ENCODE assay signal across 35 cellular contexts in the genomic region with DNA sequence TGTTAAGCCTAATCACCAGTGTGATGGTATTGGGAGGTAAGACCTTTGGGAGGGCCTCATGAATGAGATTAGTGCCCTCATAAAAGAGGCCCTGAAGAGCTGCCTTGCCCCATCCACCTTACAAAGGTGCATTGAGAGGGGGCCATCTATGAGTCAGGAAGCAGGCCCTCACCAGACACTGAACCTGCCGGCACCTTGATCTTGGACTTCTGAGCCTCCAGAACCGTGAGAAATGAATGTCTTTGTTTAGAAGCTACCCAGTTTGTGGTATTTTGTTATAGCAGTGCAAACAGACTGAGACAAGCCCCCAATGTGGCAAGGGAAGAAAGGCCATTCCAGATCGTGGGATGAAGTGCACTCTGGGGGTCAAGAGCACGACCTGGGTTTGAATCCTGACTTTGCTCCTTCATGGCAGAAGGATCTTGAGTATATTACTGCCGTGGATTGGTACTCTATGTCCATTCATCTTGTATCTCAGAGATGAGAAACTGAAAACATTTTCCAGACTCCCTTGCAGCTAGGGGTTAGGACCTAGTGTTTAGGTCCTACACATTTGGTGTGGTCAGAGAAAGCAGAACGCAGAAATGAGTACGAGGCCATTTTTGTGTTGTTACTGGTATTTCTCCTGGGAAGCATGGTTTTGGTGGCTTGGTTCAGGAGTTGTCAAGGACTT.
DNase-seq lines count a peak whose midpoint lies in the region; ATAC-seq, FAIRE-seq and TF ChIP-seq lines count a peak whose summit lies in the region.
"Had no signal": no experiment of that assay in that cellular context is flagged by ENCODE, and none has a peak within 500 bp of the region (broad histone marks: within the 10 kb centered on the region; RNA-seq: fewer than 3 reads in every experiment).

No MANE protein-coding gene starts in this region.

- in situ Hi-C loops in HepG2 (cut with HindIII; ENCODE audit: extremely low pct_ligation_motif_present, low pct_unique_long_range_greater_than_20kb) (no loop called here), K562 (cut with MboI) (no loop called here)

- TF ChIP-seq POLR2A in HepG2 (IDR thresholded peaks at IDR 0.05; ENCODE audit: insufficient read depth in 1 of 2, low read depth in 2 of 2, low read length in 2 of 2) (no peak), right lobe of liver (IDR thresholded peaks at IDR 0.05) (no peak), K562 (conservative IDR thresholded peaks at IDR 0.05) (no peak)

- H3K27me3 ChIP-seq in HepG2 (ENCODE audit: control insufficient read depth in 1 of 2, insufficient read depth in 2 of 2, low read length in 2 of 2) = no peaks in the 10 kb centered on the region; a peak in 1 of 5 replicates
- H3K27me3 ChIP-seq in right lobe of liver = no peaks in the 10 kb centered on the region
- no peaks in the 10 kb centered on the region for H3K27me3 ChIP-seq in AG04450 (ENCODE audit: control insufficient read depth, insufficient read depth, low read length)
- no peaks in the 10 kb centered on the region for H3K27me3 ChIP-seq in K562 (ENCODE audit: control insufficient read depth in 2 of 2, insufficient read depth in 2 of 2, low read length in 2 of 2)
- H3K27me3 ChIP-seq: BE2C had no signal

- H3K27ac ChIP-seq in HepG2 (ENCODE audit: extremely low read length, insufficient read depth, low read length) = no peak overlapping the region
- no peak overlapping the region for H3K27ac ChIP-seq in right lobe of liver
- peak overlapping the region; percentile 21 for H3K27ac ChIP-seq in AG04450 (ENCODE audit: low read depth, low read length)
- no peak overlapping the region for H3K27ac ChIP-seq in HEK293 (ENCODE audit: extremely low read depth, low read depth, low read length)
- no peak overlapping the region for H3K27ac ChIP-seq in K562 (ENCODE audit: extremely low read depth, low read depth, low read length)
- H3K27ac ChIP-seq: 22Rv1; A549; BLaER1; BLaER1 treated with 17β-estradiol and CSF1 and Interleukin-3, amounts not matched to agents 10 nM and 100 nM; C4-2B had no signal

- FAIRE-seq in HepG2 (lab: Jason Lieb, UNC) (no peak), K562 (lab: Jason Lieb, UNC) (no peak)
- FAIRE-seq: A204.1, A549, D721Med had no signal

- H3K4me3 ChIP-seq in HepG2 (replicated peaks in 1 of 3; ENCODE audit: insufficient read depth in 1 of 3, low read depth in 2 of 3, low read length in 3 of 3) (no peak overlapping the region), right lobe of liver (no peak overlapping the region), AG04450 (ENCODE audit: low read depth, low read length) (no peak overlapping the region), HEK293 (ENCODE audit: low read depth, low read length) (no peak overlapping the region), K562 (no peak overlapping the region)
- H3K4me3 ChIP-seq: A549; BLaER1; BLaER1 treated with 17β-estradiol and CSF1 and Interleukin-3, amounts not matched to agents 10 nM and 100 nM had no signal

- H3K9ac ChIP-seq in HepG2 (ENCODE audit: insufficient read depth, low read depth, low read length) = no peak overlapping the region
- H3K9ac ChIP-seq in K562 (ENCODE audit: insufficient read depth in 1 of 2, low read depth in 2 of 2, low read length in 2 of 2) = no peak overlapping the region
- H3K9ac ChIP-seq: BLaER1; BLaER1 treated with 17β-estradiol and CSF1 and Interleukin-3, amounts not matched to agents 10 nM and 100 nM had no signal

- ATAC-seq in HepG2 (no peak), right lobe of liver (no peak), K562 (no peak), HG03039 (IDR thresholded peaks at IDR 0.05; ENCODE audit: unreplicated experiment) (no peak)
- ATAC-seq: A549; CD8-positive, alpha-beta T cell had no signal

- BruUV-seq in HepG2 (replicated peaks; lab: Mats Ljungman, UMichigan) (no TSS peak), K562 (replicated peaks; lab: Mats Ljungman, UMichigan) (no TSS peak)

- WGBS in HepG2 (ENCODE audit: low lambda C conversion rate) = 17% methylated on average over 7 of the region's 7 CpGs
- WGBS in right lobe of liver (ENCODE audit: insufficient coverage, low coverage, low lambda C conversion rate, missing lambda C conversion rate) = 80% methylated on average over 7 of the region's 7 CpGs
- WGBS in K562 (ENCODE audit: insufficient coverage, low coverage, missing lambda C conversion rate) = 50% methylated on average over 7 of the region's 7 CpGs

- H3K79me2 ChIP-seq in HepG2 (ENCODE audit: insufficient read depth, low read length) (no peaks in the 10 kb centered on the region), K562 (ENCODE audit: control insufficient read depth, insufficient read depth, low read length) (no peaks in the 10 kb centered on the region)

- POLR2A ChIA-PET in HepG2 (lab: Yijun Ruan, JAX) = no interaction called here
- POLR2A ChIA-PET in AG04450 (lab: Yijun Ruan, JAX) = no interaction called here
- POLR2A ChIA-PET in HEK293 (lab: Yijun Ruan, JAX) = no interaction called here
- POLR2A ChIA-PET in K562 (lab: Yijun Ruan, JAX) = no interaction called here

- no peak overlapping the region for H2AFZ ChIP-seq in HepG2 (ENCODE audit: low read length)
- no peak overlapping the region for H2AFZ ChIP-seq in K562 (ENCODE audit: low read depth, low read length)

- TF ChIP-seq EP300 in HepG2 (IDR thresholded peaks at IDR 0.05; ENCODE audit: low read depth in 2 of 2, low read length in 2 of 2) = no peak
- no peak for TF ChIP-seq EP300 in HepG2 (CRISPR knock-in tag; IDR thresholded peaks at IDR 0.05; ENCODE audit: borderline replicate concordance)
- no peak for TF ChIP-seq EP300 in K562 (IDR thresholded peaks at IDR 0.05; ENCODE audit: low read length)

- no peaks in the 10 kb centered on the region for H3K9me1 ChIP-seq in K562 (ENCODE audit: control insufficient read depth, insufficient read depth, low read length)

- H3K9me3 ChIP-seq in HepG2 (ENCODE audit: low read length) = peaks cover 9% of the 10 kb centered on the region
- no peaks in the 10 kb centered on the region for H3K9me3 ChIP-seq in right lobe of liver
- peaks cover 18% of the 10 kb centered on the region for H3K9me3 ChIP-seq in AG04450 (ENCODE audit: control insufficient read depth, insufficient read depth, low read length)
- no peaks in the 10 kb centered on the region for H3K9me3 ChIP-seq in HEK293 (ENCODE audit: control insufficient read depth, insufficient read depth, low read depth, low read length)
- peaks cover 5% of the 10 kb centered on the region for H3K9me3 ChIP-seq in K562 (replicated peaks; ENCODE audit: control insufficient read depth, insufficient read depth, low read depth, low read length)
- H3K9me3 ChIP-seq: BE2C, Caco-2 had no signal

- TF ChIP-seq RAD21 in HepG2 (CRISPR knock-in tag; IDR thresholded peaks at IDR 0.05) (no peak), K562 (CRISPR knock-in tag; conservative IDR thresholded peaks at IDR 0.05 in 1 of 2, IDR thresholded peaks at IDR 0.05 in 1 of 2) (no peak)

- intact Hi-C loops in HepG2 (cut with micrococcal nuclease; ENCODE audit: unreplicated experiment) (no loop called here), right lobe of liver (cut with DNase I) (no loop called here), K562 (cut with micrococcal nuclease) (loop anchor here (10.0 kb wide), 1 partner anchor 155 kb away; no protein-coding TSS in a partner anchor)

- H3K4me1 ChIP-seq in HepG2 (ENCODE audit: insufficient read depth, low read length) (peaks cover 38% of the 10 kb centered on the region), right lobe of liver (no peaks in the 10 kb centered on the region), HEK293 (ENCODE audit: control insufficient read depth, insufficient read depth, low read length) (no peaks in the 10 kb centered on the region), K562 (replicated peaks in 1 of 2; ENCODE audit: control insufficient read depth in 2 of 2, insufficient read depth in 2 of 2, low read length in 2 of 2) (peaks cover 12 to 17% of the 10 kb centered on the region in 2 experiments; a peak in 4 of 5 replicates)
- H3K4me1 ChIP-seq: BE2C, Caco-2 had no signal

- CTCF ChIA-PET in HepG2 (lab: Yijun Ruan, JAX; ENCODE audit: low intra/inter-chr PET ratio, low total read pairs) (no interaction called here), AG04450 (lab: Charles Lee) (no interaction called here), HEK293 (lab: Yijun Ruan, JAX) (no interaction called here), K562 (lab: Yijun Ruan, JAX; ENCODE audit: low intra/inter-chr PET ratio) (no interaction called here)

- H4K20me1 ChIP-seq in HepG2 (ENCODE audit: insufficient read depth, low read length) = no peaks in the 10 kb centered on the region
- no peaks in the 10 kb centered on the region for H4K20me1 ChIP-seq in K562 (replicated peaks; ENCODE audit: control insufficient read depth, insufficient read depth, low read length)
- H4K20me1 ChIP-seq: BLaER1; BLaER1 treated with 17β-estradiol and CSF1 and Interleukin-3, amounts not matched to agents 10 nM and 100 nM had no signal

- no peak overlapping the region for H3K4me2 ChIP-seq in HepG2 (ENCODE audit: low read depth, low read length)
- no peak overlapping the region for H3K4me2 ChIP-seq in K562 (ENCODE audit: insufficient read depth, low read length)
- H3K4me2 ChIP-seq: A549; BLaER1; BLaER1 treated with 17β-estradiol and CSF1 and Interleukin-3, amounts not matched to agents 10 nM and 100 nM had no signal

- H3K36me3 ChIP-seq in HepG2 (replicated peaks in 1 of 2; ENCODE audit: control insufficient read depth in 1 of 2, insufficient read depth in 2 of 2, low read length in 2 of 2) (no peaks in the 10 kb centered on the region), right lobe of liver (no peaks in the 10 kb centered on the region), HEK293 (ENCODE audit: control insufficient read depth in 2 of 2, insufficient read depth in 1 of 2, low read length in 2 of 2) (no peaks in the 10 kb centered on the region), K562 (ENCODE audit: control insufficient read depth, insufficient read depth, low read length) (no peaks in the 10 kb centered on the region)
- H3K36me3 ChIP-seq: BE2C; BLaER1; BLaER1 treated with 17β-estradiol and CSF1 and Interleukin-3, amounts not matched to agents 10 nM and 100 nM had no signal

- TF ChIP-seq CTCF in HepG2 (CRISPR knock-in tag; IDR thresholded peaks at IDR 0.05) = no peak
- TF ChIP-seq CTCF in right lobe of liver (IDR thresholded peaks at IDR 0.05) = no peak
- no peak for TF ChIP-seq CTCF in AG04450 (IDR thresholded peaks at IDR 0.05; ENCODE audit: low read depth, low read length)
- no peak for TF ChIP-seq CTCF in HEK293 (tag by site-specific recombination; IDR thresholded peaks at IDR 0.05)
- no peak for TF ChIP-seq CTCF in K562 (IDR thresholded peaks at IDR 0.05 in 2 of 3, conservative IDR thresholded peaks at IDR 0.05 in 1 of 3; ENCODE audit: insufficient read depth in 2 of 3, low read depth in 1 of 3, low read length in 3 of 3)

- peak; percentile 51 for DNase-seq in HepG2 (ENCODE audit: low spot score)
- no peak for DNase-seq in right lobe of liver
- no peak for DNase-seq in AG04450 (ENCODE audit: low read depth, low spot score)
- no peak for DNase-seq in K562 (ENCODE audit: extremely low read depth in 1 of 4, low spot score in 3 of 4)
- no peak for DNase-seq in ecto neural progenitor cell (ENCODE audit: low spot score)
- no peak for DNase-seq in NCI-H2081 (lab: John Stamatoyannopoulos, UW)
- DNase-seq: 8988T; ACHN; AML-193; BE2C; C1 segment of cervical spinal cord; Caco-2; Calu3; CD4-positive, alpha-beta memory T cell; CD4-positive, alpha-beta T cell; CD4-positive, CD25-positive, alpha-beta regulatory T cell; CD8-positive, alpha-beta memory T cell; CD8-positive, alpha-beta T cell; COR-L47; DMS 273 treated with DMSO at 0.1 percent for 48 hours; DMS153; DMS53; DMS79; DMS79 treated with DMSO at 0.1 percent for 48 hours; DND-41; EL had no signal

Comparison
In these comparisons a context has a peak if more than half of its experiments do, and no peak if none do; other contexts are left out.
1. Of the 241 proteins assayed by ChIP-seq in both HepG2 and K562: peak only in HepG2: BHLHE40, TCF7 and ZNF12; only in K562: none; in both: none; in neither: 237; mixed calls (peak in some experiments, not most) for 1.